In the genomic region with DNA sequence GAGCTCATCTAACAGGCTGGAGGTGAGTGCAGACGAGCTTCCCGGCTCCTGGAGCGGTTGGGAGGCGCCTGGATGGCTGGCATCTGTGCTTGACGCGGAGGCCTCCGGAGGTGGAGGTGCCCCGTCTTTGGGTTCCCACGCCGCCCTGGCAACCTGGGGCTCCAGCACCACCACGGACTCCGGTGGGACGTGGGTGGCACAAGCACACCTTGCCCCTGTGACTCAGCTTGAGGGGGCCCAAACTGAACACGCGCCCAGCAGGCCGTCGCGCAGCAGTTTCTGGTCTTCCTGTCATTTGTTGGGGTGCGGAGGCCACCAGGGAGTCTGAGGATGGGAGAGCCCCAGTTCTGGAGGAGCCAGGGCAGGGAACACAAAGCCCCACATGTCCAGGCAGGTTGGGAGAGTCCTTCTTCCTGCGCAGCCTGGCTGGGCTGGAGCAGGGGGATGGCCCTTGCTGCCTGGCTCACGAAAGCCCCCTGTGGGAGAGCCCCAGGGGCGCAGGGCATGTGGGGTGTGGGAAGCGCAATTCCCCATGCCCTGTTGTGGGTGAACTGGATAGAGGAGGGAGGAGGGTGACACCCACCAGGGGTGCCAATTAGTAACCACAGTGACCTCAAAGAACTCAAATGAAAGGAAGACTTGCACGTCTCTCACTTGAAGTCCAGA, we compare ENCODE assay signal across 9 cellular contexts.
A peak's percentile ranks its signal among the peaks of the same experiment; 100 is the strongest.
DNase-seq lines count a peak whose midpoint lies in the region; TF ChIP-seq lines count a peak whose summit lies in the region.
"Had no signal": no experiment of that assay in that cellular context is flagged by ENCODE, and none has a peak within 500 bp of the region (broad histone marks: within the 10 kb centered on the region; RNA-seq: fewer than 3 reads in every experiment).

No MANE protein-coding gene starts in this region.

- TF ChIP-seq EP300 in stomach (IDR thresholded peaks at IDR 0.05): no peak

- no peaks in the 10 kb centered on the region for H3K36me3 ChIP-seq in stomach

- peak overlapping the region in 1 of 4 donors; percentile 20 for H3K4me3 ChIP-seq in stomach

- peaks cover 24% of the 10 kb centered on the region for H3K36me3 Mint-ChIP-seq in glutamatergic neuron (ENCODE audit: unreplicated experiment)

- H3K27me3 Mint-ChIP-seq in glutamatergic neuron (ENCODE audit: unreplicated experiment): peaks cover 29% of the 10 kb centered on the region

- TF ChIP-seq CTCF in glutamatergic neuron (IDR thresholded peaks at IDR 0.05; ENCODE audit: partially characterized antibody, unreplicated experiment): no peak
- no peak for TF ChIP-seq CTCF in stomach (IDR thresholded peaks at IDR 0.05)

- H3K4me3 Mint-ChIP-seq in glutamatergic neuron (ENCODE audit: unreplicated experiment): no peak overlapping the region

- intact Hi-C loops in stomach (cut with DNase I; ENCODE audit: low total_unique reads): no loop called here

- peak overlapping the region; percentile 44 for H3K27ac Mint-ChIP-seq in glutamatergic neuron (ENCODE audit: unreplicated experiment)

- TF ChIP-seq POLR2A in stomach (IDR thresholded peaks at IDR 0.05): no peak

- no peaks in the 10 kb centered on the region for H3K4me1 ChIP-seq in stomach
- H3K4me1 ChIP-seq: parathyroid adenoma had no signal

- no peak overlapping the region for H3K27ac ChIP-seq in stomach
- H3K27ac ChIP-seq: parathyroid adenoma had no signal

- H3K9me3 ChIP-seq in stomach: peaks cover 15 to 71% (median 61%) of the 10 kb centered on the region in 4 donors

- H3K27me3 ChIP-seq in stomach: peaks cover 0 to 5% (median 0%) of the 10 kb centered on the region in 3 donors

- H3K4me1 Mint-ChIP-seq in glutamatergic neuron (ENCODE audit: low read depth, unreplicated experiment): no peaks in the 10 kb centered on the region

- 47 to 61% (median 52%) methylated on average over 20 to 24 of the region's 24 CpGs for WGBS in stomach, 5 donors

- peaks cover 49% of the 10 kb centered on the region for H3K9me3 Mint-ChIP-seq in glutamatergic neuron (ENCODE audit: unreplicated experiment)

- peak; percentile 17 for DNase-seq in activated CD4-positive, alpha-beta T cell treated with anti-CD3 and anti-CD28 coated beads for 48 hours
- no peak for DNase-seq in activated CD4-positive, alpha-beta T cell treated with anti-CD3 and anti-CD28 coated beads, Interleukin-2, amount 50 U/mL, for 48 hours
- DNase-seq in NCI-H2227 treated with DMSO at 0.1 percent for 48 hours (lab: John Stamatoyannopoulos, UW) (peak; percentile 24), glutamatergic neuron (no peak), stomach (peak; percentile 26), NCI-H187 (lab: John Stamatoyannopoulos, UW) (no peak), NCI-H2107 treated with DMSO at 0.1 percent for 48 hours (lab: John Stamatoyannopoulos, UW; ENCODE audit: unreplicated experiment) (no peak), COLO668 (lab: John Stamatoyannopoulos, UW; ENCODE audit: unreplicated experiment) (no peak)

Comparison
In these comparisons a context has a peak if more than half of its experiments do, and no peak if none do; other contexts are left out.
1. DNase-seq: peak in activated CD4-positive, alpha-beta T cell treated with anti-CD3 and anti-CD28 coated beads for 48 hours (single experiment), NCI-H2227 treated with DMSO at 0.1 percent for 48 hours (single experiment) and stomach (single experiment); none in activated CD4-positive, alpha-beta T cell treated with anti-CD3 and anti-CD28 coated beads, Interleukin-2, amount 50 U/mL, for 48 hours (0 of 2), glutamatergic neuron (single experiment), NCI-H187 (0 of 2), NCI-H2107 treated with DMSO at 0.1 percent for 48 hours (single experiment) and COLO668 (single experiment).